30 cellular contexts compared by ENCODE assay signal in genomic region chr5:156170351-156170961, GRCh38.
"Had no signal": no experiment of that assay in that cellular context is flagged by ENCODE, and none has a peak within 500 bp of the region (broad histone marks: within the 10 kb centered on the region; RNA-seq: fewer than 3 reads in every experiment).

No MANE protein-coding gene starts in this region.

- H3K27ac Mint-ChIP-seq: naive thymus-derived CD4-positive, alpha-beta T cell; natural killer cell; neural progenitor cell; stimulated activated memory B cell treated with anti-CD40 and anti-IgM and Interleukin-4, amounts not matched to agents 10 μg/mL and 1 μg/mL and 100 μg/mL, for 72 hours; stimulated activated naive CD8-positive, alpha-beta T cell treated with anti-CD3 and anti-CD28 coated beads, Interleukin-15, amount 100 ng/mL, for 72 hours; type B pancreatic cell had no signal

- H3K4me2 ChIP-seq: neural progenitor cell, smooth muscle cell had no signal

- H3K9me3 ChIP-seq: pancreas, prostate gland, right lobe of liver, sigmoid colon, spleen, suprapubic skin, testis, tibial artery, transverse colon, upper lobe of right lung, uterus had no signal

- H3K4me1 ChIP-seq: neural progenitor cell, pancreas, prostate gland, right lobe of liver, sigmoid colon, spleen, suprapubic skin, testis, tibial artery, transverse colon, upper lobe of right lung, uterus had no signal

- H3K36me3 Mint-ChIP-seq: naive thymus-derived CD4-positive, alpha-beta T cell; natural killer cell; neural progenitor cell; stimulated activated memory B cell treated with anti-CD40 and anti-IgM and Interleukin-4, amounts not matched to agents 10 μg/mL and 1 μg/mL and 100 μg/mL, for 72 hours; type B pancreatic cell had no signal

- H3K36me3 ChIP-seq: neural progenitor cell, pancreas, prostate gland, right lobe of liver, sigmoid colon, spleen, suprapubic skin, tibial artery, transverse colon, upper lobe of right lung, uterus had no signal

- H3K4me3 Mint-ChIP-seq: naive thymus-derived CD4-positive, alpha-beta T cell; natural killer cell; nephron; neural progenitor cell; stimulated activated memory B cell treated with anti-CD40 and anti-IgM and Interleukin-4, amounts not matched to agents 10 μg/mL and 1 μg/mL and 100 μg/mL, for 72 hours; stimulated activated naive CD8-positive, alpha-beta T cell treated with anti-CD3 and anti-CD28 coated beads, Interleukin-15, amount 100 ng/mL, for 72 hours; type B pancreatic cell had no signal

- H3K27me3 ChIP-seq: neural progenitor cell, pancreas, right lobe of liver, sigmoid colon, spleen, suprapubic skin, testis, tibial artery, transverse colon, upper lobe of right lung, uterus had no signal

- H3K4me3 ChIP-seq: neural progenitor cell, pancreas, prostate gland, right lobe of liver, sigmoid colon, skin epidermis, smooth muscle cell, spleen, suprapubic skin, testis, tibial artery, transverse colon, upper lobe of right lung, uterus had no signal

- ATAC-seq: naive thymus-derived CD4-positive, alpha-beta T cell; natural killer cell; pancreas; right lobe of liver; stimulated activated memory B cell treated with anti-CD40 and anti-IgM and Interleukin-4, amounts not matched to agents 10 μg/mL and 1 μg/mL and 100 μg/mL, for 72 hours; stimulated activated naive CD8-positive, alpha-beta T cell treated with anti-CD3 and anti-CD28 coated beads, Interleukin-15, amount 100 ng/mL, for 72 hours; stimulated activated naive CD8-positive, alpha-beta T cell treated with anti-CD3 and anti-CD28 coated beads, Interleukin-15, Interleukin-2, amounts not matched to agents 100 U/mL and 50 U/mL, for 24 hours; upper lobe of right lung had no signal

- H3K27ac ChIP-seq: neural progenitor cell, pancreas, prostate gland, right lobe of liver, sigmoid colon, skin epidermis, spleen, suprapubic skin, testis, tibial artery, transverse colon, upper lobe of right lung, uterus had no signal

- DNase-seq: naive thymus-derived CD4-positive, alpha-beta T cell; natural killer cell; occipital lobe; pancreas; right cardiac atrium; right lobe of liver; sigmoid colon; spleen; stimulated activated CD4-positive, alpha-beta T cell treated with anti-CD3 and anti-CD28 coated beads, Interleukin-12 subunit alpha, Interleukin-12 subunit beta, amount 100 ng/mL, for 4 hours; stimulated activated CD4-positive, alpha-beta T cell treated with anti-CD3 and anti-CD28 coated beads, Interleukin-1b, Interleukin-23, amount 100 ng/mL, for 48 hours; stimulated activated CD4-positive, alpha-beta T cell treated with anti-CD3 and anti-CD28 coated beads, Interleukin-4, amount 100 ng/mL, for 1 hour; stimulated activated CD4-positive, alpha-beta T cell treated with anti-CD3 and anti-CD28 coated beads, Interleukin-4, amount 100 ng/mL, for 4 hours; stimulated activated CD8-positive, alpha-beta memory T cell treated with anti-CD3 and anti-CD28 coated beads, Interleukin-4, amount 100 ng/mL, for 48 hours; stimulated activated naive CD4-positive, alpha-beta T cell; stimulated activated naive CD8-positive, alpha-beta T cell treated with anti-CD3 and anti-CD28 coated beads, Interleukin-15, amount 100 ng/mL, for 72 hours; stimulated activated naive CD8-positive, alpha-beta T cell treated with anti-CD3 and anti-CD28 coated beads, Interleukin-15, Interleukin-2, amounts not matched to agents 100 U/mL and 50 U/mL, for 24 hours; substantia nigra; testis; tibial artery; transverse colon; upper lobe of right lung; uterus had no signal

- H3K9ac ChIP-seq: neural progenitor cell had no signal

- H3K4me1 Mint-ChIP-seq: naive thymus-derived CD4-positive, alpha-beta T cell; natural killer cell; neural progenitor cell; stimulated activated memory B cell treated with anti-CD40 and anti-IgM and Interleukin-4, amounts not matched to agents 10 μg/mL and 1 μg/mL and 100 μg/mL, for 72 hours; stimulated activated naive CD8-positive, alpha-beta T cell treated with anti-CD3 and anti-CD28 coated beads, Interleukin-15, amount 100 ng/mL, for 72 hours had no signal

- H3K27me3 Mint-ChIP-seq: stimulated activated memory B cell treated with anti-CD40 and anti-IgM and Interleukin-4, amounts not matched to agents 10 μg/mL and 1 μg/mL and 100 μg/mL, for 72 hours; stimulated activated naive CD8-positive, alpha-beta T cell treated with anti-CD3 and anti-CD28 coated beads, Interleukin-15, amount 100 ng/mL, for 72 hours; type B pancreatic cell had no signal

- H2AFZ ChIP-seq: neural progenitor cell had no signal

- H3K9me3 Mint-ChIP-seq: naive thymus-derived CD4-positive, alpha-beta T cell; nephron; neural progenitor cell; stimulated activated memory B cell treated with anti-CD40 and anti-IgM and Interleukin-4, amounts not matched to agents 10 μg/mL and 1 μg/mL and 100 μg/mL, for 72 hours; stimulated activated naive CD8-positive, alpha-beta T cell treated with anti-CD3 and anti-CD28 coated beads, Interleukin-15, amount 100 ng/mL, for 72 hours; type B pancreatic cell had no signal
